ENCODE assay signal across 8 cellular contexts in the genomic region with DNA sequence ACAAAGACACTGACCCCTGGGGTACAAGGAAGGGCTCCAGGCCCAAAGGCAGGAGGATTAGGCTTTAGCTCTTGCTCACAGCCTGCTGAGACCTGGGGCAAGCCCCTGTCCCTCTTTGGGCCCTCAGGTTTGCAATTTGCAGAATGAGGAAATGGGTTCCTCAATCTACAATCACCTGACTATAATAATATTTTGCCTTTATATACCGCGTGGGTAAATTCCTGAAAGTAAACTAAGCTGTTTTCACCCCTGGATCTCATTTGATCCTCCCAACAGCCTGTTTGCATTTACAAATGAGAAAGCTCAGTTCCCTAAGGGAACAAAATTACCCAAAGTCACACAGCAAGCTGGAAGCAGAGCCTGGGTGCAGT. TPM values are rescaled to one million over a fixed set of nuclear protein-coding genes. Genes with fewer than 3 reads are reported as not detected.
DNase-seq lines count a peak whose midpoint lies in the region; FAIRE-seq and TF ChIP-seq lines count a peak whose summit lies in the region.

No MANE protein-coding gene starts in this region.

- H3K9ac ChIP-seq in SK-N-MC (ENCODE audit: insufficient read length) (peak overlapping the region; percentile 51), skeletal muscle tissue (ENCODE audit: low read depth in 1 of 3, low read length in 3 of 3) (peak overlapping the region; percentile 54 to 71 (median 58))

- H3K27me3 ChIP-seq in skeletal muscle tissue (ENCODE audit: control insufficient read depth in 3 of 3, insufficient read depth in 3 of 3, low read length in 3 of 3), result no peaks in the 10 kb centered on the region

- H3K27ac ChIP-seq in SK-N-MC, result no peak overlapping the region
- peak overlapping the region; percentile 92 for H3K27ac ChIP-seq in skeletal muscle tissue (ENCODE audit: low read depth, low read length)

- H3K9me3 ChIP-seq in SK-N-MC (ENCODE audit: low read depth, low read length), result no peaks in the 10 kb centered on the region
- H3K9me3 ChIP-seq in skeletal muscle tissue (ENCODE audit: control insufficient read depth in 3 of 3, low read length in 3 of 3), result no peaks in the 10 kb centered on the region

- H3K36me3 ChIP-seq in SK-N-MC (ENCODE audit: insufficient read depth, low read length) (no peaks in the 10 kb centered on the region), skeletal muscle tissue (ENCODE audit: control insufficient read depth in 3 of 3, insufficient read depth in 3 of 3, low read length in 3 of 3) (no peaks in the 10 kb centered on the region)

- peaks cover 27 to 39% (median 30%) of the 10 kb centered on the region in 3 donors for H3K4me1 ChIP-seq in skeletal muscle tissue (ENCODE audit: control insufficient read depth in 3 of 3, insufficient read depth in 3 of 3, low read length in 3 of 3)

- no peak for FAIRE-seq in GM12891 (lab: Jason Lieb, UNC)

- TF ChIP-seq CTCF in fibroblast of mammary gland (conservative IDR thresholded peaks at IDR 0.05; ENCODE audit: control insufficient read depth, insufficient read depth, low read depth, low read length), result no peak

- peak overlapping the region; percentile 91 for H3K4me3 ChIP-seq in SK-N-MC
- peak overlapping the region; percentile 23 for H3K4me3 ChIP-seq in fibroblast of mammary gland (ENCODE audit: control insufficient read depth, low read depth, low read length)
- peak overlapping the region; percentile 91 to 96 (median 94) for H3K4me3 ChIP-seq in skeletal muscle tissue (ENCODE audit: low read length in 3 of 3)

- DNase-seq in GM12891 (ENCODE audit: insufficient read length, low spot score) (peak; percentile 2), SK-N-MC (ENCODE audit: low read depth, low spot score) (no peak), fibroblast of mammary gland (ENCODE audit: low read depth) (no peak), middle frontal gyrus (ENCODE audit: extremely low spot score, low spot score) (no peak), NCI-H2029 (lab: John Stamatoyannopoulos, UW) (no peak), iPS-NIHi7 (ENCODE audit: extremely low spot score) (no peak), NCI-H1436 treated with DMSO at 0.1 percent for 48 hours (lab: John Stamatoyannopoulos, UW) (no peak)

- TF ChIP-seq POLR2A in GM12891 (IDR thresholded peaks at IDR 0.05; ENCODE audit: low read depth, low read length), result no peak

TF ChIP-seq in GM12891, 5 proteins besides CTCF, POLR2A, EP300 and RAD21:
- TF ChIP-seq SPI1 (IDR thresholded peaks at IDR 0.05; ENCODE audit: low read depth, low read length) (0 out of 2 replicates have a peak, but pooled peaks have one; percentile 23), PAX5 (IDR thresholded peaks at IDR 0.05; ENCODE audit: insufficient read depth, low read length, severe bottlenecking) (no peak), TAF1 (IDR thresholded peaks at IDR 0.05; ENCODE audit: low read depth, low read length) (no peak), POLR2AphosphoS5 (IDR thresholded peaks at IDR 0.05; ENCODE audit: low read depth, low read length) (no peak), POU2F2 (IDR thresholded peaks at IDR 0.05; ENCODE audit: low read depth, low read length) (no peak)

RNA-seq across cellular contexts. Expression of a gene that starts 0.8 kb away (rescaled TPM):
- polyA plus RNA-seq in GM12891 (2012; ENCODE audit: low read depth, missing spikeins), result 23.1 TPM
- total RNA-seq in skeletal muscle tissue, result 28.2 TPM

RNA-seq across cellular contexts. Expression of a gene that starts 21.1 kb away (rescaled TPM):
- 27.2 TPM for polyA plus RNA-seq in GM12891 (2012; ENCODE audit: low read depth, missing spikeins)
- total RNA-seq in skeletal muscle tissue, result 7.3 TPM

RNA-seq across cellular contexts. Expression of a gene that starts 40.9 kb away (rescaled TPM):
- 55.4 TPM for polyA plus RNA-seq in GM12891 (2012; ENCODE audit: low read depth, missing spikeins)
- total RNA-seq in skeletal muscle tissue, result 98.6 TPM

Comparison
In these comparisons a context has a peak if more than half of its experiments do, and no peak if none do; other contexts are left out.
1. H3K4me3 ChIP-seq: peak in every context shown above with its lines; median percentile 94 in skeletal muscle tissue; 91 in SK-N-MC; 23 in fibroblast of mammary gland.